In the genomic region with DNA sequence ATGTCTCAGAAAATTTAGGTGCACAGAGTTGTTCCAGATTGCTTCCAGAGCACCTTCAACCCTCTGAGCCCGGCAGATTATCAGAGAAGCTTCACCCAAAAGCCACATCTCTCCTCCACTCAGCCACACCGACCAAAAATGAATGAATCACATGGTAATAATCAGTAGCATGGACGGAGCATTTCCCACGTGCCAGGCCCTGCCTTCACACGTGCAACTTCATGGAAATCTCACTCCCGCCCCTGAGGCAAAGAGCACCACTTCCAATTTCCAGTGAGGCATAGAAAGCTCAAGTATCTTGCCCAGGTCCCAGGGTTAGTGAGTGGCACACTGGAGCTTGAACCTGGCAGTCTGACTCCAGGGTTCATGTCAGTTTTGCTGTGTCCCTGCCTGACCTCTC, we compare ENCODE assay signal across 15 cellular contexts.
"Had no signal": no experiment of that assay in that cellular context is flagged by ENCODE, and none has a peak within 500 bp of the region (broad histone marks: within the 10 kb centered on the region; RNA-seq: fewer than 3 reads in every experiment).

No MANE protein-coding gene starts in this region.

- H2AFZ ChIP-seq: neural progenitor cell had no signal

- H3K4me1 Mint-ChIP-seq: neural progenitor cell had no signal

- ATAC-seq: stimulated activated naive B cell treated with anti-CD40 and anti-IgM and Interleukin-4, amounts not matched to agents 10 μg/mL and 1 μg/mL and 100 μg/mL, for 72 hours had no signal

- H3K4me3 Mint-ChIP-seq: naive thymus-derived CD4-positive, alpha-beta T cell; neural progenitor cell; stimulated activated naive B cell treated with anti-CD40 and anti-IgM and Interleukin-4, amounts not matched to agents 10 μg/mL and 1 μg/mL and 100 μg/mL, for 72 hours had no signal

- DNase-seq: cerebellar nuclear complex; colonic mucosa; foreskin keratinocyte; heart left ventricle; hippocampal formation; naive thymus-derived CD4-positive, alpha-beta T cell; occipital lobe; stimulated activated CD4-positive, alpha-beta T cell treated with anti-CD3 and anti-CD28 coated beads, Interleukin-2, amount 100 ng/mL, for 24 hours; stimulated activated CD4-positive, alpha-beta T cell treated with anti-CD3 and anti-CD28 coated beads, Interleukin-4, amount 100 ng/mL, for 4 hours; stimulated activated naive B cell treated with anti-CD40 and anti-IgM and Interleukin-4, amounts not matched to agents 10 μg/mL and 1 μg/mL and 100 μg/mL, for 72 hours had no signal

- H3K27ac Mint-ChIP-seq: neural progenitor cell; progenitor cell of endocrine pancreas; stimulated activated naive B cell treated with anti-CD40 and anti-IgM and Interleukin-4, amounts not matched to agents 10 μg/mL and 1 μg/mL and 100 μg/mL, for 72 hours had no signal

- FAIRE-seq: pancreas had no signal

- H3K4me2 ChIP-seq: neural progenitor cell had no signal

- H3K27ac ChIP-seq: colonic mucosa, foreskin keratinocyte, heart left ventricle, neural progenitor cell, pancreas had no signal

- H3K9me3 Mint-ChIP-seq: naive thymus-derived CD4-positive, alpha-beta T cell; stimulated activated naive B cell treated with anti-CD40 and anti-IgM and Interleukin-4, amounts not matched to agents 10 μg/mL and 1 μg/mL and 100 μg/mL, for 72 hours had no signal

- H3K9me3 ChIP-seq: colonic mucosa, heart left ventricle, pancreas, right lobe of liver, stomach had no signal

- H3K27me3 Mint-ChIP-seq: naive thymus-derived CD4-positive, alpha-beta T cell; progenitor cell of endocrine pancreas; stimulated activated naive B cell treated with anti-CD40 and anti-IgM and Interleukin-4, amounts not matched to agents 10 μg/mL and 1 μg/mL and 100 μg/mL, for 72 hours had no signal

- H3K27me3 ChIP-seq: colonic mucosa, foreskin keratinocyte, heart left ventricle, neural progenitor cell, pancreas, right lobe of liver, stomach had no signal

- H3K36me3 ChIP-seq: neural progenitor cell, pancreas had no signal

- H3K4me3 ChIP-seq: colonic mucosa, heart left ventricle, neural progenitor cell, pancreas, right lobe of liver, stomach had no signal

- H3K9ac ChIP-seq: neural progenitor cell had no signal

- H3K4me1 ChIP-seq: colonic mucosa, foreskin keratinocyte, pancreas had no signal
